1 cellular context compared by ENCODE assay signal in the genomic region with DNA sequence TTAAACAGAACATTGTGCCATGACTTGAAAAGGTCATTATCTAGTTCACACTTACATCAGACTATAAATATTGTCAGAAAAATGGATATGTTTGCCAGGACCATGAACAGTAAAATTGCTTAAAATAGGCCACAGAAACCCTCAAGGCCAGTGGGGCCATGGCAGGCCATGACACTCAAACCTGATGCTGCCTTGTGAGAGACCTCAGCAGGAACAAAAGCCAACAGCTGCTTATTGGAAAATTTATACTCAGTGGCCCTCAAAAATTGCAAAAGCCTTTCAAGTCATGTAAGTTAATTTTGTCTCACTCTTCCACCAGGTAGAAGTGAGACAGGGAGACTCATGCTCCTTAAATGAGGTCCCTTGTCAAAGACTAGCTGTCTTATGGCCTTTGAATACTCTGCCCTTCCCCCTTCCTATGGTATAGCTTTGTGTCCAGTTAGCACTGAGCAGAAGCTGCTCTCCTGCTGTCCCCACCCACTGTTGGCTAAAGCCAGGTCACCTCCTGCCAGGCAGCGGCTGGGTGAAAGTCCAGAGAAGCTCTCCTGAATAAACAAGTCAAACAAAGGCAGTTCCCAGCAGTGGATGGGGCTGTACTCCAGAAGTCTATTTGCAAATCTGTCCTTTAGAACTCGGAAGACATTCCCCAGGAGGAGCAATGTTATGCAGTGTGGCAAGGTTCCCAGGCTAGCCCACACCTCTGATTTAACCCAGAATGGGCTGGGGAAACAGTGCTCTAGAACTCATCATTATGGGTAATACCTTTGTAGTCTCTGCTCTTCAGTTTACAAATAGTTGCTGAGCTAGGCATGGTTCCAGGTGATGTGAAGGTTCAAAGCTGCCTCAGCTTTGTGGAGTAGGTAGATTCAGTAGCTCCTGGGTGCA.
TF ChIP-seq lines count a peak whose summit lies in the region.

No MANE protein-coding gene starts in this region.

TF ChIP-seq in HepG2, 621 proteins besides CTCF, POLR2A, EP300 and RAD21 (continued from another document and continues in another):
- TF ChIP-seq, protein P1, sequence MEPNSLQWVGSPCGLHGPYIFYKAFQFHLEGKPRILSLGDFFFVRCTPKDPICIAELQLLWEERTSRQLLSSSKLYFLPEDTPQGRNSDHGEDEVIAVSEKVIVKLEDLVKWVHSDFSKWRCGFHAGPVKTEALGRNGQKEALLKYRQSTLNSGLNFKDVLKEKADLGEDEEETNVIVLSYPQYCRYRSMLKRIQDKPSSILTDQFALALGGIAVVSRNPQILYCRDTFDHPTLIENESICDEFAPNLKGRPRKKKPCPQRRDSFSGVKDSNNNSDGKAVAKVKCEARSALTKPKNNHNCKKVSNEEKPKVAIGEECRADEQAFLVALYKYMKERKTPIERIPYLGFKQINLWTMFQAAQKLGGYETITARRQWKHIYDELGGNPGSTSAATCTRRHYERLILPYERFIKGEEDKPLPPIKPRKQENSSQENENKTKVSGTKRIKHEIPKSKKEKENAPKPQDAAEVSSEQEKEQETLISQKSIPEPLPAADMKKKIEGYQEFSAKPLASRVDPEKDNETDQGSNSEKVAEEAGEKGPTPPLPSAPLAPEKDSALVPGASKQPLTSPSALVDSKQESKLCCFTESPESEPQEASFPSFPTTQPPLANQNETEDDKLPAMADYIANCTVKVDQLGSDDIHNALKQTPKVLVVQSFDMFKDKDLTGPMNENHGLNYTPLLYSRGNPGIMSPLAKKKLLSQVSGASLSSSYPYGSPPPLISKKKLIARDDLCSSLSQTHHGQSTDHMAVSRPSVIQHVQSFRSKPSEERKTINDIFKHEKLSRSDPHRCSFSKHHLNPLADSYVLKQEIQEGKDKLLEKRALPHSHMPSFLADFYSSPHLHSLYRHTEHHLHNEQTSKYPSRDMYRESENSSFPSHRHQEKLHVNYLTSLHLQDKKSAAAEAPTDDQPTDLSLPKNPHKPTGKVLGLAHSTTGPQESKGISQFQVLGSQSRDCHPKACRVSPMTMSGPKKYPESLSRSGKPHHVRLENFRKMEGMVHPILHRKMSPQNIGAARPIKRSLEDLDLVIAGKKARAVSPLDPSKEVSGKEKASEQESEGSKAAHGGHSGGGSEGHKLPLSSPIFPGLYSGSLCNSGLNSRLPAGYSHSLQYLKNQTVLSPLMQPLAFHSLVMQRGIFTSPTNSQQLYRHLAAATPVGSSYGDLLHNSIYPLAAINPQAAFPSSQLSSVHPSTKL (CRISPR knock-in tag; IDR thresholded peaks at IDR 0.05) = peak; percentile 98
- TF ChIP-seq ZNF780A (CRISPR knock-in tag; IDR thresholded peaks at IDR 0.05) (no peak), AGO2 (optimal IDR thresholded peaks at IDR 0.05; ENCODE audit: low read depth, low read length) (no peak), HDAC1 (CRISPR knock-in tag; IDR thresholded peaks at IDR 0.05) (peak; percentile 93), PLSCR1 (CRISPR knock-in tag; IDR thresholded peaks at IDR 0.05; ENCODE audit: borderline replicate concordance) (no peak), JDP2 (CRISPR knock-in tag; IDR thresholded peaks at IDR 0.05; ENCODE audit: borderline replicate concordance) (no peak), SMAD3 (CRISPR knock-in tag; IDR thresholded peaks at IDR 0.05) (peak; percentile 83; the same call in 1 of the 2 replicates), GFI1 (CRISPR knock-in tag; IDR thresholded peaks at IDR 0.05; ENCODE audit: borderline replicate concordance) (peak; percentile 92), HMG20A (CRISPR knock-in tag; IDR thresholded peaks at IDR 0.05; ENCODE audit: borderline replicate concordance) (peak; percentile 93; the same call in 1 of the 2 replicates), ZNF674 (CRISPR knock-in tag; IDR thresholded peaks at IDR 0.05; ENCODE audit: low read depth) (no peak), ZNF746 (CRISPR knock-in tag; IDR thresholded peaks at IDR 0.05) (peak; percentile 49; the same call in 1 of the 2 replicates), SMAD9 (CRISPR knock-in tag; IDR thresholded peaks at IDR 0.05) (no peak), ZBTB3 (CRISPR knock-in tag; IDR thresholded peaks at IDR 0.05; ENCODE audit: borderline replicate concordance, low read depth) (no peak), ZNF709 (CRISPR knock-in tag; IDR thresholded peaks at IDR 0.05) (no peak), ZNF570 (CRISPR knock-in tag; IDR thresholded peaks at IDR 0.05; ENCODE audit: borderline replicate concordance) (no peak), NR0B2 (CRISPR knock-in tag; IDR thresholded peaks at IDR 0.05) (0 out of 2 replicates have a peak, but pooled peaks have one; percentile 35), RFX1 (IDR thresholded peaks at IDR 0.05) (no peak), JARID2 (CRISPR knock-in tag; IDR thresholded peaks at IDR 0.05; ENCODE audit: insufficient replicate concordance) (no peak), CC2D1A (CRISPR knock-in tag; IDR thresholded peaks at IDR 0.05) (no peak), ZSCAN22 (CRISPR knock-in tag; IDR thresholded peaks at IDR 0.05) (no peak), SRSF9 (IDR thresholded peaks at IDR 0.05; ENCODE audit: borderline replicate concordance, insufficient read depth, low read depth, low read length, poor library complexity, severe bottlenecking) (no peak), ZKSCAN5 (CRISPR knock-in tag; IDR thresholded peaks at IDR 0.05) (no peak), ZNF879 (CRISPR knock-in tag; IDR thresholded peaks at IDR 0.05) (no peak), XBP1 (CRISPR knock-in tag; IDR thresholded peaks at IDR 0.05) (no peak), FOSL2 (CRISPR knock-in tag; IDR thresholded peaks at IDR 0.05) (peak; percentile 85), MEIS2 (CRISPR knock-in tag; IDR thresholded peaks at IDR 0.05) (peak; percentile 82; the same call in 1 of the 2 replicates), ZNF282 (IDR thresholded peaks at IDR 0.05; ENCODE audit: partially characterized antibody) (no peak), CHD4 (IDR thresholded peaks at IDR 0.05; ENCODE audit: borderline replicate concordance, low read length) (0 out of 2 replicates have a peak, but pooled peaks have one; percentile 37), CEBPB (IDR thresholded peaks at IDR 0.05; ENCODE audit: borderline replicate concordance, low read depth, low read length) (no peak), ZNF367 (CRISPR knock-in tag; IDR thresholded peaks at IDR 0.05; ENCODE audit: borderline replicate concordance) (no peak)
- TF ChIP-seq, protein P2, sequence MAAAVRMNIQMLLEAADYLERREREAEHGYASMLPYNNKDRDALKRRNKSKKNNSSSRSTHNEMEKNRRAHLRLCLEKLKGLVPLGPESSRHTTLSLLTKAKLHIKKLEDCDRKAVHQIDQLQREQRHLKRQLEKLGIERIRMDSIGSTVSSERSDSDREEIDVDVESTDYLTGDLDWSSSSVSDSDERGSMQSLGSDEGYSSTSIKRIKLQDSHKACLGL (CRISPR knock-in tag; IDR thresholded peaks at IDR 0.05) = no peak
- TF ChIP-seq, protein P3, sequence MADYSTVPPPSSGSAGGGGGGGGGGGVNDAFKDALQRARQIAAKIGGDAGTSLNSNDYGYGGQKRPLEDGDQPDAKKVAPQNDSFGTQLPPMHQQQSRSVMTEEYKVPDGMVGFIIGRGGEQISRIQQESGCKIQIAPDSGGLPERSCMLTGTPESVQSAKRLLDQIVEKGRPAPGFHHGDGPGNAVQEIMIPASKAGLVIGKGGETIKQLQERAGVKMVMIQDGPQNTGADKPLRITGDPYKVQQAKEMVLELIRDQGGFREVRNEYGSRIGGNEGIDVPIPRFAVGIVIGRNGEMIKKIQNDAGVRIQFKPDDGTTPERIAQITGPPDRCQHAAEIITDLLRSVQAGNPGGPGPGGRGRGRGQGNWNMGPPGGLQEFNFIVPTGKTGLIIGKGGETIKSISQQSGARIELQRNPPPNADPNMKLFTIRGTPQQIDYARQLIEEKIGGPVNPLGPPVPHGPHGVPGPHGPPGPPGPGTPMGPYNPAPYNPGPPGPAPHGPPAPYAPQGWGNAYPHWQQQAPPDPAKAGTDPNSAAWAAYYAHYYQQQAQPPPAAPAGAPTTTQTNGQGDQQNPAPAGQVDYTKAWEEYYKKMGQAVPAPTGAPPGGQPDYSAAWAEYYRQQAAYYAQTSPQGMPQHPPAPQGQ (CRISPR knock-in tag; IDR thresholded peaks at IDR 0.05; ENCODE audit: borderline replicate concordance) = no peak
- TF ChIP-seq, protein P4, sequence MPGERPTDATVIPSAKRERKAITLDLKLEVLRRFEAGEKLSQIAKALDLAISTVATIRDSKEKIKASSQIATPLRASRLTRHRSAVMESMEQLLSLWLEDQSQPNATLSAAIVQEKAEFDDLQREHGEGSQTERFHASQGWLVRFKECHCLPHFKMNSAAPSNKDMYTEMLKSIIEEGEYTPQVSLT (CRISPR knock-in tag; IDR thresholded peaks at IDR 0.05; ENCODE audit: borderline replicate concordance, low read depth) = no peak
- TF ChIP-seq, protein P5, sequence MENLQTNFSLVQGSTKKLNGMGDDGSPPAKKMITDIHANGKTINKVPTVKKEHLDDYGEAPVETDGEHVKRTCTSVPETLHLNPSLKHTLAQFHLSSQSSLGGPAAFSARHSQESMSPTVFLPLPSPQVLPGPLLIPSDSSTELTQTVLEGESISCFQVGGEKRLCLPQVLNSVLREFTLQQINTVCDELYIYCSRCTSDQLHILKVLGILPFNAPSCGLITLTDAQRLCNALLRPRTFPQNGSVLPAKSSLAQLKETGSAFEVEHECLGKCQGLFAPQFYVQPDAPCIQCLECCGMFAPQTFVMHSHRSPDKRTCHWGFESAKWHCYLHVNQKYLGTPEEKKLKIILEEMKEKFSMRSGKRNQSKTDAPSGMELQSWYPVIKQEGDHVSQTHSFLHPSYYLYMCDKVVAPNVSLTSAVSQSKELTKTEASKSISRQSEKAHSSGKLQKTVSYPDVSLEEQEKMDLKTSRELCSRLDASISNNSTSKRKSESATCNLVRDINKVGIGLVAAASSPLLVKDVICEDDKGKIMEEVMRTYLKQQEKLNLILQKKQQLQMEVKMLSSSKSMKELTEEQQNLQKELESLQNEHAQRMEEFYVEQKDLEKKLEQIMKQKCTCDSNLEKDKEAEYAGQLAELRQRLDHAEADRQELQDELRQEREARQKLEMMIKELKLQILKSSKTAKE (CRISPR knock-in tag; IDR thresholded peaks at IDR 0.05; ENCODE audit: borderline replicate concordance) = no peak; the same call in 1 of the 2 replicates
- TF ChIP-seq, protein P6, sequence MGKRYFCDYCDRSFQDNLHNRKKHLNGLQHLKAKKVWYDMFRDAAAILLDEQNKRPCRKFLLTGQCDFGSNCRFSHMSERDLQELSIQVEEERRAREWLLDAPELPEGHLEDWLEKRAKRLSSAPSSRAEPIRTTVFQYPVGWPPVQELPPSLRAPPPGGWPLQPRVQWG (CRISPR knock-in tag; IDR thresholded peaks at IDR 0.05; ENCODE audit: borderline replicate concordance, low read depth) = no peak
- TF ChIP-seq, protein P7, sequence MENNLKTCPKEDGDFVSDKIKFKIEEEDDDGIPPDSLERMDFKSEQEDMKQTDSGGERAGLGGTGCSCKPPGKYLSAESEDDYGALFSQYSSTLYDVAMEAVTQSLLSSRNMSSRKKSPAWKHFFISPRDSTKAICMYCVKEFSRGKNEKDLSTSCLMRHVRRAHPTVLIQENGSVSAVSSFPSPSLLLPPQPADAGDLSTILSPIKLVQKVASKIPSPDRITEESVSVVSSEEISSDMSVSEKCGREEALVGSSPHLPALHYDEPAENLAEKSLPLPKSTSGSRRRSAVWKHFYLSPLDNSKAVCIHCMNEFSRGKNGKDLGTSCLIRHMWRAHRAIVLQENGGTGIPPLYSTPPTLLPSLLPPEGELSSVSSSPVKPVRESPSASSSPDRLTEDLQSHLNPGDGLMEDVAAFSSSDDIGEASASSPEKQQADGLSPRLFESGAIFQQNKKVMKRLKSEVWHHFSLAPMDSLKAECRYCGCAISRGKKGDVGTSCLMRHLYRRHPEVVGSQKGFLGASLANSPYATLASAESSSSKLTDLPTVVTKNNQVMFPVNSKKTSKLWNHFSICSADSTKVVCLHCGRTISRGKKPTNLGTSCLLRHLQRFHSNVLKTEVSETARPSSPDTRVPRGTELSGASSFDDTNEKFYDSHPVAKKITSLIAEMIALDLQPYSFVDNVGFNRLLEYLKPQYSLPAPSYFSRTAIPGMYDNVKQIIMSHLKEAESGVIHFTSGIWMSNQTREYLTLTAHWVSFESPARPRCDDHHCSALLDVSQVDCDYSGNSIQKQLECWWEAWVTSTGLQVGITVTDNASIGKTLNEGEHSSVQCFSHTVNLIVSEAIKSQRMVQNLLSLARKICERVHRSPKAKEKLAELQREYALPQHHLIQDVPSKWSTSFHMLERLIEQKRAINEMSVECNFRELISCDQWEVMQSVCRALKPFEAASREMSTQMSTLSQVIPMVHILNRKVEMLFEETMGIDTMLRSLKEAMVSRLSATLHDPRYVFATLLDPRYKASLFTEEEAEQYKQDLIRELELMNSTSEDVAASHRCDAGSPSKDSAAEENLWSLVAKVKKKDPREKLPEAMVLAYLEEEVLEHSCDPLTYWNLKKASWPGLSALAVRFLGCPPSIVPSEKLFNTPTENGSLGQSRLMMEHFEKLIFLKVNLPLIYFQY (CRISPR knock-in tag; IDR thresholded peaks at IDR 0.05; ENCODE audit: borderline replicate concordance) = peak; percentile 53; the same call in 1 of the 2 replicates
